Comparison of ENCODE assay signal across 8 cellular contexts in the genomic region with DNA sequence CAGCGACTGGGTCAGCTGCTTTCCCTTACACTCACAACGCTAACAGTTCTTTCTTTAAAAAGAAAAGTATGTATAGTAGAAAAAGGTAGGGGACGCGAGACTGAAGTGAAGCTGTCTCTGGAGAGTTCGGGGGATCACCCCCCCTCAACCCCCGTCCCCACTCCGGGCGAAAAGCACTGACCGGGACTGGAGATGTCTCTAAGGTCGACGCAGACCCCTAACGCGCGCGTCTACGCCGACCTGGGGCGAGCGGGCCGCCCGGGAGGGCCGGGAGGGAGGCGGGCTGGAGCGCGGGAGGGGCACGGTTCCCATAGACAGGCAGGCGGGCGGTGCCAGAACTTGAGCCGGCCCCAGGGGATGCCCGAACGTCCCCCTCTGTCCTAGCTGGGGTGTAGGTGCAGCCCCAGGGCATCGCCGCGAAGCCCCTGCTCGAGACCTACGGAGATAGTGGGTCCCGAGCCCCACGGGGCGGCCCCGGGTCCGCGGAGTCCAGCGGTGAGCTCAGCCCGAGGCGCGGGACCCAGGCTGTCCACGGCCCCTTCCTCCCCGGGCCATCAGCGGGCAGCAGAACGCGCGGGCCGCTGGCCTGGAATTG.
DNase-seq lines count a peak whose midpoint lies in the region; ATAC-seq, FAIRE-seq and TF ChIP-seq lines count a peak whose summit lies in the region.

No MANE protein-coding gene starts in this region.

- H3K9me3 ChIP-seq in SK-N-MC (ENCODE audit: low read depth, low read length) (no peaks in the 10 kb centered on the region), astrocyte (ENCODE audit: insufficient read depth, low read depth, low read length) (no peaks in the 10 kb centered on the region), iPS-20b (ENCODE audit: insufficient read depth, low read depth, low read length) (no peaks in the 10 kb centered on the region)

- DNase-seq in NCI-H2171 (lab: John Stamatoyannopoulos, UW) (peak; percentile 4), NCI-H2171 treated with DMSO at 0.1 percent for 48 hours (lab: John Stamatoyannopoulos, UW) (no peak), SK-N-MC (ENCODE audit: low read depth, low spot score) (no peak), astrocyte (ENCODE audit: low read depth) (no peak), NCI-H2107 (lab: John Stamatoyannopoulos, UW) (no peak)
- peak; percentile 18 to 26 for DNase-seq in stimulated activated CD4-positive, alpha-beta T cell treated with anti-CD3 and anti-CD28 coated beads, Interleukin-15, amount 100 ng/mL, for 1 hour (ENCODE audit: low read depth in 1 of 2, low spot score in 1 of 2)

- H3K27me3 ChIP-seq in astrocyte (ENCODE audit: insufficient read depth, low read length) (no peaks in the 10 kb centered on the region), iPS-20b (ENCODE audit: insufficient read depth, low read length) (peaks cover 54% of the 10 kb centered on the region)

- peak overlapping the region; percentile 80 for H3K4me3 ChIP-seq in SK-N-MC
- peak overlapping the region; percentile 90 for H3K4me3 ChIP-seq in astrocyte (ENCODE audit: insufficient read depth, low read depth, low read length)
- peak overlapping the region; percentile 72 for H3K4me3 ChIP-seq in iPS-20b (ENCODE audit: low read length)

- TF ChIP-seq CTCF in astrocyte (IDR thresholded peaks at IDR 0.05; ENCODE audit: insufficient read depth, low read depth, low read length), result no peak

- no peaks in the 10 kb centered on the region for H3K36me3 ChIP-seq in SK-N-MC (ENCODE audit: insufficient read depth, low read length)
- H3K36me3 ChIP-seq in astrocyte (ENCODE audit: insufficient read depth, low read length), result no peaks in the 10 kb centered on the region
- no peaks in the 10 kb centered on the region for H3K36me3 ChIP-seq in iPS-20b (ENCODE audit: insufficient read depth, low read depth, low read length)

- H4K20me1 ChIP-seq in astrocyte (ENCODE audit: insufficient read depth, low read length), result peaks cover 27% of the 10 kb centered on the region

- H3K4me1 ChIP-seq in astrocyte (ENCODE audit: insufficient read depth, low read length), result peaks cover 10% of the 10 kb centered on the region
- H3K4me1 ChIP-seq in iPS-20b (ENCODE audit: insufficient read depth, low read length), result peaks cover 6% of the 10 kb centered on the region; the same call in 1 of the 2 replicates

- H2AFZ ChIP-seq in astrocyte (ENCODE audit: low read depth, low read length), result peak overlapping the region; percentile 84

- FAIRE-seq in astrocyte (lab: Jason Lieb, UNC), result no peak

- peak; percentile 50 for ATAC-seq in HG02885 (IDR thresholded peaks at IDR 0.05; ENCODE audit: poor library complexity, unreplicated experiment)

- H3K4me1 Mint-ChIP-seq in astrocyte (ENCODE audit: low read depth, unreplicated experiment), result peaks cover 5% of the 10 kb centered on the region

- H3K4me3 Mint-ChIP-seq in astrocyte (ENCODE audit: unreplicated experiment), result peak overlapping the region; percentile 87

- H3K27ac ChIP-seq in SK-N-MC, result no peak overlapping the region
- H3K27ac ChIP-seq in astrocyte (ENCODE audit: low read depth, low read length), result peak overlapping the region; percentile 46
- H3K27ac ChIP-seq in iPS-20b (ENCODE audit: low read length), result no peak overlapping the region

- peak overlapping the region; percentile 87 for H3K9ac ChIP-seq in SK-N-MC (ENCODE audit: insufficient read length)
- H3K9ac ChIP-seq in astrocyte (ENCODE audit: low read length), result peak overlapping the region; percentile 88
- H3K9ac ChIP-seq in iPS-20b (ENCODE audit: low read depth, low read length), result peak overlapping the region; percentile 60; the same call in 1 of the 2 replicates

- H3K27me3 Mint-ChIP-seq in astrocyte (ENCODE audit: low read depth, unreplicated experiment), result no peaks in the 10 kb centered on the region

- H3K27ac Mint-ChIP-seq in astrocyte (ENCODE audit: unreplicated experiment), result no peak overlapping the region

- peak overlapping the region; percentile 93 for H3K4me2 ChIP-seq in astrocyte (ENCODE audit: low read length)

- H3K9me3 Mint-ChIP-seq in astrocyte (ENCODE audit: unreplicated experiment), result no peaks in the 10 kb centered on the region

- H3K79me2 ChIP-seq in astrocyte (ENCODE audit: insufficient read depth, low read length), result peaks cover 42% of the 10 kb centered on the region

- H3K36me3 Mint-ChIP-seq in astrocyte (ENCODE audit: low read depth, unreplicated experiment), result peaks cover 3% of the 10 kb centered on the region

Comparison
In these comparisons a context has a peak if more than half of its experiments do, and no peak if none do; other contexts are left out.
1. DNase-seq: peak in NCI-H2171 (single experiment) and stimulated activated CD4-positive, alpha-beta T cell treated with anti-CD3 and anti-CD28 coated beads, Interleukin-15, amount 100 ng/mL, for 1 hour (2 of 2); none in NCI-H2171 treated with DMSO at 0.1 percent for 48 hours (single experiment), SK-N-MC (single experiment), astrocyte (single experiment) and NCI-H2107 (single experiment).
2. Peak in every context shown above with its lines, with median percentiles within 50 percentile points of each other: H3K4me3 ChIP-seq and H3K9ac ChIP-seq.